Comparison of ENCODE assay signal across 1 cellular context in genomic region chr19:45927565-45928261, GRCh38.
TF ChIP-seq lines count a peak whose summit lies in the region.

No MANE protein-coding gene starts in this region.

TF ChIP-seq in HEK293, 187 proteins besides CTCF, POLR2A, EP300 and RAD21 (continued from another document):
- TF ChIP-seq ZNF513 (tag by site-specific recombination; IDR thresholded peaks at IDR 0.05) (peak; percentile 21; the same call in 1 of the 2 replicates), YY1 (tag by site-specific recombination; IDR thresholded peaks at IDR 0.05) (no peak), KLF9 (tag by site-specific recombination; IDR thresholded peaks at IDR 0.05; ENCODE audit: low read depth) (peak; percentile 84)
- TF ChIP-seq, protein P1, sequence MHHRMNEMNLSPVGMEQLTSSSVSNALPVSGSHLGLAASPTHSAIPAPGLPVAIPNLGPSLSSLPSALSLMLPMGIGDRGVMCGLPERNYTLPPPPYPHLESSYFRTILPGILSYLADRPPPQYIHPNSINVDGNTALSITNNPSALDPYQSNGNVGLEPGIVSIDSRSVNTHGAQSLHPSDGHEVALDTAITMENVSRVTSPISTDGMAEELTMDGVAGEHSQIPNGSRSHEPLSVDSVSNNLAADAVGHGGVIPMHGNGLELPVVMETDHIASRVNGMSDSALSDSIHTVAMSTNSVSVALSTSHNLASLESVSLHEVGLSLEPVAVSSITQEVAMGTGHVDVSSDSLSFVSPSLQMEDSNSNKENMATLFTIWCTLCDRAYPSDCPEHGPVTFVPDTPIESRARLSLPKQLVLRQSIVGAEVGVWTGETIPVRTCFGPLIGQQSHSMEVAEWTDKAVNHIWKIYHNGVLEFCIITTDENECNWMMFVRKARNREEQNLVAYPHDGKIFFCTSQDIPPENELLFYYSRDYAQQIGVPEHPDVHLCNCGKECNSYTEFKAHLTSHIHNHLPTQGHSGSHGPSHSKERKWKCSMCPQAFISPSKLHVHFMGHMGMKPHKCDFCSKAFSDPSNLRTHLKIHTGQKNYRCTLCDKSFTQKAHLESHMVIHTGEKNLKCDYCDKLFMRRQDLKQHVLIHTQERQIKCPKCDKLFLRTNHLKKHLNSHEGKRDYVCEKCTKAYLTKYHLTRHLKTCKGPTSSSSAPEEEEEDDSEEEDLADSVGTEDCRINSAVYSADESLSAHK (tag by site-specific recombination; IDR thresholded peaks at IDR 0.05) = no peak
